1 cellular context compared by ENCODE assay signal in the genomic region with DNA sequence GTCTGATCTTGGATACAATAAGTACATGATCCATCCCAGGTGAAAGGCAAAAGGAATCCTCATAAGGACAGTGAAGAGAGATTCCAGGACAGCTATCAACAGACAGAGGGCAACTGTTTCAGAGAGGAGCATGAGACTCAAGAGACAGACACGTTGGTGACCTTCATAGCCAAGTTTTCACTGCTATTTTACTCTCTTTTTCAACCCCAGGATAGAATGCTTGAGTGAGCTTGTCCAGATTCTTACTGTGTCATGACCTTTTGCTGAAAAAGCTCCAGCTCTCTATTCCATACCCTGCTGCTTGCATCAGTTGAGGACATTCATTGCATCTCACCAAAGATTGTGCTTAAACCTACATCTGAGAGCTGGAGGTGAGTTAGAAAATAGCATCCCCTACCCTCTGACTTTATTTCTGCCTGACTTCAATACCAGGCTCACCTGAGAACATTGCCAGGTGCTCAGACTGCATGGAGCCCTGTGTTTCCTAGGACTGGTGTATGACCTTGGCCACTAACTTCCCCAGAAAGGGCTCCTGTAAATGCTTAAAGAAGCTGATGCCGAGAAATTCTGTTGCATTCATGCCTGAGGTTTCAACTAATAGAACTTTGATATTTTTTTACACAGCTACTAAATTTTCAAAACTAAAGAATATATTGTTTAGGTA.
TF ChIP-seq lines count a peak whose summit lies in the region.

No MANE protein-coding gene starts in this region.

TF ChIP-seq in HepG2, 621 proteins besides CTCF, POLR2A, EP300 and RAD21 (continued from another document and continues in another):
- TF ChIP-seq, protein P1, sequence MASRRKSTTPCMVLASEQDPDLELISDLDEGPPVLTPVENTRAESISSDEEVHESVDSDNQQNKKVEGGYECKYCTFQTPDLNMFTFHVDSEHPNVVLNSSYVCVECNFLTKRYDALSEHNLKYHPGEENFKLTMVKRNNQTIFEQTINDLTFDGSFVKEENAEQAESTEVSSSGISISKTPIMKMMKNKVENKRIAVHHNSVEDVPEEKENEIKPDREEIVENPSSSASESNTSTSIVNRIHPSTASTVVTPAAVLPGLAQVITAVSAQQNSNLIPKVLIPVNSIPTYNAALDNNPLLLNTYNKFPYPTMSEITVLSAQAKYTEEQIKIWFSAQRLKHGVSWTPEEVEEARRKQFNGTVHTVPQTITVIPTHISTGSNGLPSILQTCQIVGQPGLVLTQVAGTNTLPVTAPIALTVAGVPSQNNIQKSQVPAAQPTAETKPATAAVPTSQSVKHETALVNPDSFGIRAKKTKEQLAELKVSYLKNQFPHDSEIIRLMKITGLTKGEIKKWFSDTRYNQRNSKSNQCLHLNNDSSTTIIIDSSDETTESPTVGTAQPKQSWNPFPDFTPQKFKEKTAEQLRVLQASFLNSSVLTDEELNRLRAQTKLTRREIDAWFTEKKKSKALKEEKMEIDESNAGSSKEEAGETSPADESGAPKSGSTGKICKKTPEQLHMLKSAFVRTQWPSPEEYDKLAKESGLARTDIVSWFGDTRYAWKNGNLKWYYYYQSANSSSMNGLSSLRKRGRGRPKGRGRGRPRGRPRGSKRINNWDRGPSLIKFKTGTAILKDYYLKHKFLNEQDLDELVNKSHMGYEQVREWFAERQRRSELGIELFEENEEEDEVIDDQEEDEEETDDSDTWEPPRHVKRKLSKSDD (CRISPR knock-in tag; IDR thresholded peaks at IDR 0.05; ENCODE audit: low read depth), result no peak
- TF ChIP-seq, protein P2, sequence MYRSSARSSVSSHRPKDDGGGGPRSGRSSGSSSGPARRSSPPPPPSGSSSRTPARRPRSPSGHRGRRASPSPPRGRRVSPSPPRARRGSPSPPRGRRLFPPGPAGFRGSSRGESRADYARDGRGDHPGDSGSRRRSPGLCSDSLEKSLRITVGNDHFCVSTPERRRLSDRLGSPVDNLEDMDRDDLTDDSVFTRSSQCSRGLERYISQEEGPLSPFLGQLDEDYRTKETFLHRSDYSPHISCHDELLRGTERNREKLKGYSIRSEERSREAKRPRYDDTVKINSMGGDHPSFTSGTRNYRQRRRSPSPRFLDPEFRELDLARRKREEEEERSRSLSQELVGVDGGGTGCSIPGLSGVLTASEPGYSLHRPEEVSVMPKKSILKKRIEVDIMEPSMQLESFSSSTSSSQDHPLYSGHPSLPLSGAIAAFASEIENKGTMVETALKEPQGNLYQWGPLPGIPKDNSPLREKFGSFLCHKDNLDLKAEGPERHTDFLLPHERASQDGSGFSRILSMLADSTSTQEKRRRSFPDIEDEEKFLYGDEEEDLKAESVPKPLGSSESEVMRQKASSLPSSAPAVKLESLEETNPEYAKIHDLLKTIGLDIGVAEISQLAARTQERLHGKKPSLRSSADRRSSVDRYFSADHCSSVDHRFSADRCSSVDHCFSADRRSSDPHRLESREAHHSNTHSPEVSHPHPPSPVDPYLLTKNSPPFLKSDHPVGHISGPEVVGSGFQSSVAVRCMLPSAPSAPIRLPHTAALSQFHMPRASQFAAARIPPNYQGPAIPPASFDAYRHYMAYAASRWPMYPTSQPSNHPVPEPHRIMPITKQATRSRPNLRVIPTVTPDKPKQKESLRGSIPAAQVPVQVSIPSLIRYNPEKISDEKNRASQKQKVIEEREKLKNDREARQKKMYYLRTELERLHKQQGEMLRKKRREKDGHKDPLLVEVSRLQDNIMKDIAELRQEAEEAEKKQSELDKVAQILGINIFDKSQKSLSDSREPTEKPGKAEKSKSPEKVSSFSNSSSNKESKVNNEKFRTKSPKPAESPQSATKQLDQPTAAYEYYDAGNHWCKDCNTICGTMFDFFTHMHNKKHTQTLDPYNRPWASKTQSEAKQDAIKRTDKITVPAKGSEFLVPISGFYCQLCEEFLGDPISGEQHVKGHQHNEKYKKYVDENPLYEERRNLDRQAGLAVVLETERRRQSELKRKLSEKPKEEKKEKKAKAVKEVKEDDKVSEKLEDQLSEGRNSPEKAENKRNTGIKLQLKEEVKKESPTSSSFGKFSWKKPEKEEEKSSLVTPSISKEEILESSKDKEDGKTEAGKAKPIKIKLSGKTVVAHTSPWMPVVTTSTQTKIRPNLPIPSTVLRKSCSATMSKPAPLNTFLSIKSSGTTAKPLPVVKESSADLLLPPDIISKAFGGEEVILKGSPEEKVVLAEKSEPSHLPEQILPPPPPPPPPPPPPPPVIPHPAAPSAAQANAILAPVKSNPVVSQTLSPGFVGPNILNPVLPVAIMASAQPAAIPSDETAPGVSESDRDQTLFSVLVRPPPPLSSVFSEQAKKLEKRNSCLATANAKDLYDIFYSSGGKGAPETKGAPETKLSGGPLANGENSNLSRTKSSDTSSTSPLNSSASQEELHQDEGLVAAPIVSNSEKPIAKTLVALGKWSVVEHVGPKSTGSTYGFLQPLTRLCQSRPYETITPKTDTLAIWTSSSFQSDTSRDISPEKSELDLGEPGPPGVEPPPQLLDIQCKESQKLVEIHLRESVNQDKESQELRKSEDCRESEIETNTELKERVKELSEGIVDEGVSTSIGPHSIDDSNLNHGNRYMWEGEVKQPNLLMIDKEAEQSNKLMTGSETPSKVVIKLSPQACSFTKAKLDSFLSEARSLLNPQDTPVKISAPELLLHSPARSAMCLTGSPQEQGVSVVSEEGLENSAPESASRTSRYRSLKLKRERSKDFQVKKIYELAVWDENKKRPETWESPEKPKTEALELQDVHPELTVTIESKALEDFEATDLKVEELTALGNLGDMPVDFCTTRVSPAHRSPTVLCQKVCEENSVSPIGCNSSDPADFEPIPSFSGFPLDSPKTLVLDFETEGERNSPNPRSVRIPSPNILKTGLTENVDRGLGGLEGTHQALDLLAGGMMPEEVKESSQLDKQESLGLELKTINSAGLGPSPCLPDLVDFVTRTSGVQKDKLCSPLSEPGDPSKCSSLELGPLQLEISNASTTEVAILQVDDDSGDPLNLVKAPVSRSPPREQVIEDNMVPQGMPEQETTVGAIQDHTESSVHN (CRISPR knock-in tag; IDR thresholded peaks at IDR 0.05), result no peak
- TF ChIP-seq, protein P3, sequence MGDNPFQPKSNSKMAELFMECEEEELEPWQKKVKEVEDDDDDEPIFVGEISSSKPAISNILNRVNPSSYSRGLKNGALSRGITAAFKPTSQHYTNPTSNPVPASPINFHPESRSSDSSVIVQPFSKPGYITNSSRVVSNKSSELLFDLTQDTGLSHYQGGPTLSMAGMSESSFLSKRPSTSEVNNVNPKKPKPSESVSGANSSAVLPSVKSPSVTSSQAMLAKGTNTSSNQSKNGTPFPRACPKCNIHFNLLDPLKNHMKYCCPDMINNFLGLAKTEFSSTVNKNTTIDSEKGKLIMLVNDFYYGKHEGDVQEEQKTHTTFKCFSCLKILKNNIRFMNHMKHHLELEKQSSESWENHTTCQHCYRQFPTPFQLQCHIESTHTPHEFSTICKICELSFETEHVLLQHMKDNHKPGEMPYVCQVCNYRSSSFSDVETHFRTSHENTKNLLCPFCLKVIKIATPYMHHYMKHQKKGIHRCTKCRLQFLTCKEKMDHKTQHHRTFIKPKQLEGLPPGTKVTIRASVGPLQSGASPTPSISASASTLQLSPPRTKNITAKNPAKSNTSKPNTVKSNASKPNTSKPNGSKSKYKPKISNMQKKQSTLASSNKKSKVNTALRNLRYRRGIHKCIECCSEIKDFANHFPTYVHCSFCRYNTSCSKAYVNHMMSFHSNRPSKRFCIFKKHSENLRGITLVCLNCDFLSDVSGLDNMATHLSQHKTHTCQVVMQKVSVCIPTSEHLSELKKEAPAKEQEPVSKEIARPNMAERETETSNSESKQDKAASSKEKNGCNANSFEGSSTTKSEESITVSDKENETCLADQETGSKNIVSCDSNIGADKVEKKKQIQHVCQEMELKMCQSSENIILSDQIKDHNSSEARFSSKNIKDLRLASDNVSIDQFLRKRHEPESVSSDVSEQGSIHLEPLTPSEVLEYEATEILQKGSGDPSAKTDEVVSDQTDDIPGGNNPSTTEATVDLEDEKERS (CRISPR knock-in tag; IDR thresholded peaks at IDR 0.05), result peak; percentile 59; the same call in 1 of the 2 replicates
- TF ChIP-seq ZNF17 (CRISPR knock-in tag; IDR thresholded peaks at IDR 0.05), result no peak
- no peak for TF ChIP-seq POGZ (CRISPR knock-in tag; IDR thresholded peaks at IDR 0.05)
- peak; percentile 20; the same call in 1 of the 2 replicates for TF ChIP-seq ZNF292 (CRISPR knock-in tag; IDR thresholded peaks at IDR 0.05; ENCODE audit: borderline replicate concordance, low read depth)
- TF ChIP-seq MIER2 (CRISPR knock-in tag; IDR thresholded peaks at IDR 0.05), result no peak
- TF ChIP-seq ZNF546 (CRISPR knock-in tag; conservative IDR thresholded peaks at IDR 0.05), result no peak
- no peak for TF ChIP-seq ZNF713 (CRISPR knock-in tag; IDR thresholded peaks at IDR 0.05)
- TF ChIP-seq MYNN (CRISPR knock-in tag; IDR thresholded peaks at IDR 0.05; ENCODE audit: low read depth), result 0 out of 2 replicates have a peak, but pooled peaks have one; percentile 24
- TF ChIP-seq, protein P4, sequence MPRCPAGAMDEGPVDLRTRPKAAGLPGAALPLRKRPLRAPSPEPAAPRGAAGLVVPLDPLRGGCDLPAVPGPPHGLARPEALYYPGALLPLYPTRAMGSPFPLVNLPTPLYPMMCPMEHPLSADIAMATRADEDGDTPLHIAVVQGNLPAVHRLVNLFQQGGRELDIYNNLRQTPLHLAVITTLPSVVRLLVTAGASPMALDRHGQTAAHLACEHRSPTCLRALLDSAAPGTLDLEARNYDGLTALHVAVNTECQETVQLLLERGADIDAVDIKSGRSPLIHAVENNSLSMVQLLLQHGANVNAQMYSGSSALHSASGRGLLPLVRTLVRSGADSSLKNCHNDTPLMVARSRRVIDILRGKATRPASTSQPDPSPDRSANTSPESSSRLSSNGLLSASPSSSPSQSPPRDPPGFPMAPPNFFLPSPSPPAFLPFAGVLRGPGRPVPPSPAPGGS (CRISPR knock-in tag; IDR thresholded peaks at IDR 0.05), result no peak
- TF ChIP-seq HDAC6 (IDR thresholded peaks at IDR 0.05; ENCODE audit: low read depth, low read length), result no peak
- TF ChIP-seq, protein P5, sequence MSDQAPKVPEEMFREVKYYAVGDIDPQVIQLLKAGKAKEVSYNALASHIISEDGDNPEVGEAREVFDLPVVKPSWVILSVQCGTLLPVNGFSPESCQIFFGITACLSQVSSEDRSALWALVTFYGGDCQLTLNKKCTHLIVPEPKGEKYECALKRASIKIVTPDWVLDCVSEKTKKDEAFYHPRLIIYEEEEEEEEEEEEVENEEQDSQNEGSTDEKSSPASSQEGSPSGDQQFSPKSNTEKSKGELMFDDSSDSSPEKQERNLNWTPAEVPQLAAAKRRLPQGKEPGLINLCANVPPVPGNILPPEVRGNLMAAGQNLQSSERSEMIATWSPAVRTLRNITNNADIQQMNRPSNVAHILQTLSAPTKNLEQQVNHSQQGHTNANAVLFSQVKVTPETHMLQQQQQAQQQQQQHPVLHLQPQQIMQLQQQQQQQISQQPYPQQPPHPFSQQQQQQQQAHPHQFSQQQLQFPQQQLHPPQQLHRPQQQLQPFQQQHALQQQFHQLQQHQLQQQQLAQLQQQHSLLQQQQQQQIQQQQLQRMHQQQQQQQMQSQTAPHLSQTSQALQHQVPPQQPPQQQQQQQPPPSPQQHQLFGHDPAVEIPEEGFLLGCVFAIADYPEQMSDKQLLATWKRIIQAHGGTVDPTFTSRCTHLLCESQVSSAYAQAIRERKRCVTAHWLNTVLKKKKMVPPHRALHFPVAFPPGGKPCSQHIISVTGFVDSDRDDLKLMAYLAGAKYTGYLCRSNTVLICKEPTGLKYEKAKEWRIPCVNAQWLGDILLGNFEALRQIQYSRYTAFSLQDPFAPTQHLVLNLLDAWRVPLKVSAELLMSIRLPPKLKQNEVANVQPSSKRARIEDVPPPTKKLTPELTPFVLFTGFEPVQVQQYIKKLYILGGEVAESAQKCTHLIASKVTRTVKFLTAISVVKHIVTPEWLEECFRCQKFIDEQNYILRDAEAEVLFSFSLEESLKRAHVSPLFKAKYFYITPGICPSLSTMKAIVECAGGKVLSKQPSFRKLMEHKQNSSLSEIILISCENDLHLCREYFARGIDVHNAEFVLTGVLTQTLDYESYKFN (CRISPR knock-in tag; conservative IDR thresholded peaks at IDR 0.05), result no peak
- TF ChIP-seq, protein P6, sequence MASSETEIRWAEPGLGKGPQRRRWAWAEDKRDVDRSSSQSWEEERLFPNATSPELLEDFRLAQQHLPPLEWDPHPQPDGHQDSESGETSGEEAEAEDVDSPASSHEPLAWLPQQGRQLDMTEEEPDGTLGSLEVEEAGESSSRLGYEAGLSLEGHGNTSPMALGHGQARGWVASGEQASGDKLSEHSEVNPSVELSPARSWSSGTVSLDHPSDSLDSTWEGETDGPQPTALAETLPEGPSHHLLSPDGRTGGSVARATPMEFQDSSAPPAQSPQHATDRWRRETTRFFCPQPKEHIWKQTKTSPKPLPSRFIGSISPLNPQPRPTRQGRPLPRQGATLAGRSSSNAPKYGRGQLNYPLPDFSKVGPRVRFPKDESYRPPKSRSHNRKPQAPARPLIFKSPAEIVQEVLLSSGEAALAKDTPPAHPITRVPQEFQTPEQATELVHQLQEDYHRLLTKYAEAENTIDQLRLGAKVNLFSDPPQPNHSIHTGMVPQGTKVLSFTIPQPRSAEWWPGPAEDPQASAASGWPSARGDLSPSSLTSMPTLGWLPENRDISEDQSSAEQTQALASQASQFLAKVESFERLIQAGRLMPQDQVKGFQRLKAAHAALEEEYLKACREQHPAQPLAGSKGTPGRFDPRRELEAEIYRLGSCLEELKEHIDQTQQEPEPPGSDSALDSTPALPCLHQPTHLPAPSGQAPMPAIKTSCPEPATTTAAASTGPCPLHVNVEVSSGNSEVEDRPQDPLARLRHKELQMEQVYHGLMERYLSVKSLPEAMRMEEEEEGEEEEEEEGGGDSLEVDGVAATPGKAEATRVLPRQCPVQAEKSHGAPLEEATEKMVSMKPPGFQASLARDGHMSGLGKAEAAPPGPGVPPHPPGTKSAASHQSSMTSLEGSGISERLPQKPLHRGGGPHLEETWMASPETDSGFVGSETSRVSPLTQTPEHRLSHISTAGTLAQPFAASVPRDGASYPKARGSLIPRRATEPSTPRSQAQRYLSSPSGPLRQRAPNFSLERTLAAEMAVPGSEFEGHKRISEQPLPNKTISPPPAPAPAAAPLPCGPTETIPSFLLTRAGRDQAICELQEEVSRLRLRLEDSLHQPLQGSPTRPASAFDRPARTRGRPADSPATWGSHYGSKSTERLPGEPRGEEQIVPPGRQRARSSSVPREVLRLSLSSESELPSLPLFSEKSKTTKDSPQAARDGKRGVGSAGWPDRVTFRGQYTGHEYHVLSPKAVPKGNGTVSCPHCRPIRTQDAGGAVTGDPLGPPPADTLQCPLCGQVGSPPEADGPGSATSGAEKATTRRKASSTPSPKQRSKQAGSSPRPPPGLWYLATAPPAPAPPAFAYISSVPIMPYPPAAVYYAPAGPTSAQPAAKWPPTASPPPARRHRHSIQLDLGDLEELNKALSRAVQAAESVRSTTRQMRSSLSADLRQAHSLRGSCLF (CRISPR knock-in tag; IDR thresholded peaks at IDR 0.05; ENCODE audit: borderline replicate concordance), result no peak
- no peak for TF ChIP-seq ZNF430 (CRISPR knock-in tag; IDR thresholded peaks at IDR 0.05)
- TF ChIP-seq ONECUT2 (CRISPR knock-in tag; IDR thresholded peaks at IDR 0.05), result no peak
- TF ChIP-seq FOXK2 (IDR thresholded peaks at IDR 0.05), result no peak
- TF ChIP-seq, protein P7, sequence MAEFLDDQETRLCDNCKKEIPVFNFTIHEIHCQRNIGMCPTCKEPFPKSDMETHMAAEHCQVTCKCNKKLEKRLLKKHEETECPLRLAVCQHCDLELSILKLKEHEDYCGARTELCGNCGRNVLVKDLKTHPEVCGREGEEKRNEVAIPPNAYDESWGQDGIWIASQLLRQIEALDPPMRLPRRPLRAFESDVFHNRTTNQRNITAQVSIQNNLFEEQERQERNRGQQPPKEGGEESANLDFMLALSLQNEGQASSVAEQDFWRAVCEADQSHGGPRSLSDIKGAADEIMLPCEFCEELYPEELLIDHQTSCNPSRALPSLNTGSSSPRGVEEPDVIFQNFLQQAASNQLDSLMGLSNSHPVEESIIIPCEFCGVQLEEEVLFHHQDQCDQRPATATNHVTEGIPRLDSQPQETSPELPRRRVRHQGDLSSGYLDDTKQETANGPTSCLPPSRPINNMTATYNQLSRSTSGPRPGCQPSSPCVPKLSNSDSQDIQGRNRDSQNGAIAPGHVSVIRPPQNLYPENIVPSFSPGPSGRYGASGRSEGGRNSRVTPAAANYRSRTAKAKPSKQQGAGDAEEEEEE (CRISPR knock-in tag; IDR thresholded peaks at IDR 0.05; ENCODE audit: borderline replicate concordance), result no peak
- 0 out of 2 replicates have a peak, but pooled peaks have one; percentile 40 for TF ChIP-seq ZNF615 (CRISPR knock-in tag; IDR thresholded peaks at IDR 0.05; ENCODE audit: borderline replicate concordance)
- TF ChIP-seq ZNF121 (CRISPR knock-in tag; IDR thresholded peaks at IDR 0.05), result 0 out of 2 replicates have a peak, but pooled peaks have one; percentile 17
- TF ChIP-seq HDAC2 (CRISPR knock-in tag; IDR thresholded peaks at IDR 0.05), result no peak
